ENCODE assay signal across 8 cellular contexts in genomic region chr1:2050482-2050792, GRCh38. TPM values are rescaled to one million over a fixed set of nuclear protein-coding genes. Genes with fewer than 3 reads are reported as not detected.
A peak's percentile ranks its signal among the peaks of the same experiment; 100 is the strongest.
DNase-seq lines count a peak whose midpoint lies in the region; ATAC-seq and TF ChIP-seq lines count a peak whose summit lies in the region.

No MANE protein-coding gene starts in this region.

- H3K9me3 ChIP-seq in endocrine pancreas (ENCODE audit: control insufficient read depth, low read length) = no peaks in the 10 kb centered on the region
- H3K9me3 ChIP-seq in neuronal stem cell (replicated peaks in 1 of 2; ENCODE audit: control insufficient read depth in 2 of 2, insufficient read depth in 1 of 2, low read depth in 1 of 2, low read length in 2 of 2) = no peaks in the 10 kb centered on the region
- H3K9me3 ChIP-seq in gastrocnemius medialis = no peaks in the 10 kb centered on the region

- H3K4me1 ChIP-seq in endocrine pancreas (ENCODE audit: control insufficient read depth, insufficient read depth, low read length) (no peaks in the 10 kb centered on the region), neuronal stem cell (ENCODE audit: control insufficient read depth in 2 of 2, insufficient read depth in 1 of 2, low read depth in 1 of 2, low read length in 2 of 2) (peaks cover 3 to 21% of the 10 kb centered on the region in 2 donors), gastrocnemius medialis (no peaks in the 10 kb centered on the region)

- peak; percentile 9 for DNase-seq in G401 (ENCODE audit: low spot score)
- DNase-seq in NCI-H69 (lab: John Stamatoyannopoulos, UW) = peak; percentile 75
- no peak for DNase-seq in neuronal stem cell (ENCODE audit: low spot score)
- DNase-seq in cerebellum (ENCODE audit: low spot score) = no peak
- DNase-seq in superior temporal gyrus (ENCODE audit: extremely low spot score) = no peak
- DNase-seq in gastrocnemius medialis = no peak

- H2BK5ac ChIP-seq in neuronal stem cell (ENCODE audit: low read length) = no peak overlapping the region

- H4K8ac ChIP-seq in neuronal stem cell (ENCODE audit: low read depth, low read length) = peak overlapping the region; percentile 82

- no peak overlapping the region for H2AFZ ChIP-seq in neuronal stem cell (ENCODE audit: low read length)

- no peaks in the 10 kb centered on the region for H3K36me3 ChIP-seq in endocrine pancreas (ENCODE audit: control insufficient read depth, insufficient read depth, low read length)
- H3K36me3 ChIP-seq in neuronal stem cell (replicated peaks in 1 of 2; ENCODE audit: control insufficient read depth in 2 of 2, insufficient read depth in 2 of 2, low read length in 2 of 2) = peaks cover 0 to 2% of the 10 kb centered on the region in 2 donors
- H3K36me3 ChIP-seq in gastrocnemius medialis = no peaks in the 10 kb centered on the region

- intact Hi-C loops in gastrocnemius medialis (cut with DNase I; ENCODE audit: low total_unique reads) = no loop called here

- TF ChIP-seq POLR2A in gastrocnemius medialis (IDR thresholded peaks at IDR 0.05) = no peak

- no peak overlapping the region for H3K4me3 ChIP-seq in endocrine pancreas (ENCODE audit: control insufficient read depth, insufficient read depth, low read length)
- peak overlapping the region in 1 of 2 donors; percentile 95 for H3K4me3 ChIP-seq in neuronal stem cell (ENCODE audit: low read length in 2 of 2)
- peak overlapping the region in 1 of 4 donors; percentile 34 for H3K4me3 ChIP-seq in gastrocnemius medialis

- no peak for TF ChIP-seq CTCF in gastrocnemius medialis (IDR thresholded peaks at IDR 0.05 in 4 of 5, conservative IDR thresholded peaks at IDR 0.05 in 1 of 5)

- peak overlapping the region; percentile 65 for H3K23ac ChIP-seq in neuronal stem cell (ENCODE audit: low read depth, low read length, poor library complexity)

- no peak overlapping the region for H4K91ac ChIP-seq in neuronal stem cell (ENCODE audit: low read depth, low read length, poor library complexity)

- peak overlapping the region; percentile 88 for H2AK5ac ChIP-seq in neuronal stem cell (ENCODE audit: low read depth, low read length)

- WGBS in neuronal stem cell (ENCODE audit: extremely low coverage in 2 of 2, insufficient read length in 2 of 2, insufficient replicate concordance in 1 of 2), 2 donors = no CpG with 5 or more reads among the region's 45 CpGs

- H3K14ac ChIP-seq in neuronal stem cell (ENCODE audit: low read length) = peak overlapping the region; percentile 38

- H3K27me3 ChIP-seq in endocrine pancreas (ENCODE audit: control insufficient read depth, insufficient read depth, low read length) (no peaks in the 10 kb centered on the region), neuronal stem cell (ENCODE audit: control insufficient read depth in 3 of 3, insufficient read depth in 3 of 3, low read depth in 1 of 3, low read length in 3 of 3) (peaks cover 0 to 88% (median 40%) of the 10 kb centered on the region in 3 experiments), gastrocnemius medialis (peaks cover 40 to 46% (median 43%) of the 10 kb centered on the region in 3 donors)

- in situ Hi-C loops in G401 (cut with HindIII; ENCODE audit: low sequenced_read_pairs) (no loop called here), gastrocnemius medialis (cut with MboI; ENCODE audit: low sequenced_read_pairs in 4 of 4) (no loop called here)

- H3K18ac ChIP-seq in neuronal stem cell (ENCODE audit: low read length) = peak overlapping the region; percentile 94

- no peak overlapping the region for H3K4ac ChIP-seq in neuronal stem cell (ENCODE audit: low read length)

- H3K27ac ChIP-seq in neuronal stem cell (replicated peaks; ENCODE audit: low read length) = no peak overlapping the region
- H3K27ac ChIP-seq in gastrocnemius medialis = no peak overlapping the region

- peak overlapping the region; percentile 76 for H3K9ac ChIP-seq in endocrine pancreas (ENCODE audit: control insufficient read depth, insufficient read depth, low read length)
- H3K9ac ChIP-seq in neuronal stem cell (ENCODE audit: low read depth, low read length, poor library complexity) = peak overlapping the region; percentile 91

- H3K79me1 ChIP-seq in neuronal stem cell (ENCODE audit: low read depth, low read length) = peaks cover 14% of the 10 kb centered on the region

- H2BK12ac ChIP-seq in neuronal stem cell (ENCODE audit: low read length) = peak overlapping the region; percentile 22

- H2BK120ac ChIP-seq in neuronal stem cell (ENCODE audit: low read depth, low read length) = no peak overlapping the region

- no peak overlapping the region for H2BK15ac ChIP-seq in neuronal stem cell (ENCODE audit: low read length)

- ATAC-seq in gastrocnemius medialis (no peak), HG02623 (IDR thresholded peaks at IDR 0.05; ENCODE audit: unreplicated experiment) (no peak)

- peak overlapping the region; percentile 96 for H3K4me2 ChIP-seq in neuronal stem cell (ENCODE audit: insufficient read depth, low read length, poor library complexity, severe bottlenecking)

RNA-seq across cellular contexts. Expression of gene PRKCZ, which starts 0.2 kb away (rescaled TPM):
- 96.8 and 107 TPM in 2 replicates for total RNA-seq in G401 (2014; rRNA removed; shearing (Covaris generic))
- polyA plus RNA-seq in neuronal stem cell (2013, experiment 1 of 2) = 29.7 TPM
- 28.1 TPM for polyA plus RNA-seq in neuronal stem cell (2013, experiment 2 of 2)
- 30.8 TPM for total RNA-seq in cerebellum
- total RNA-seq in gastrocnemius medialis = under 1 TPM in 2 of 4 donors, not detected in 2; 0.16 to 0.87 TPM

RNA-seq across cellular contexts. Expression of gene GABRD, which starts 31.3 kb away (rescaled TPM):
- 1.1 and 1.2 TPM in 2 replicates for total RNA-seq in G401 (2014; rRNA removed; shearing (Covaris generic))
- polyA plus RNA-seq in neuronal stem cell (2013, experiment 1 of 2) = 0.08 TPM
- 0.04 TPM for polyA plus RNA-seq in neuronal stem cell (2013, experiment 2 of 2)
- total RNA-seq in cerebellum = 2.9 TPM
- total RNA-seq in gastrocnemius medialis = 1 to 10 TPM in 1 of 4 donors, not detected in 3; 1.9 TPM

RNA-seq across cellular contexts. Expression of gene CFAP74, which starts 46.9 kb away (rescaled TPM):
- not detected in 2 replicates for total RNA-seq in G401 (2014; rRNA removed; shearing (Covaris generic))
- polyA plus RNA-seq in neuronal stem cell (2013, experiment 1 of 2) = 0.31 TPM
- 0.22 TPM for polyA plus RNA-seq in neuronal stem cell (2013, experiment 2 of 2)
- total RNA-seq in cerebellum (0.36 TPM), gastrocnemius medialis (not detected)

Comparison
In these comparisons a context has a peak if more than half of its experiments do, and no peak if none do; other contexts are left out.
1. DNase-seq: peak in G401 (single experiment) and NCI-H69 (single experiment); none in neuronal stem cell (single experiment), cerebellum (single experiment), superior temporal gyrus (single experiment) and gastrocnemius medialis (0 of 2).
2. RNA of gene PRKCZ, which starts 0.2 kb away (total RNA-seq): 96.8 to 107 TPM in G401 and 30.8 TPM in cerebellum (single experiment); 0.16 to 0.87 TPM in gastrocnemius medialis; every median in the first group is over 10 times any median in the second.